3 cellular contexts compared by ENCODE assay signal in genomic region chr6:116858060-116858459, GRCh38.
A peak's percentile ranks its signal among the peaks of the same experiment; 100 is the strongest.
TF ChIP-seq lines count a peak whose summit lies in the region.

No MANE protein-coding gene starts in this region.

TF ChIP-seq in HepG2, 621 proteins besides CTCF, POLR2A, EP300 and RAD21:
- no peak for TF ChIP-seq ZNF660 (CRISPR knock-in tag; IDR thresholded peaks at IDR 0.05; ENCODE audit: borderline replicate concordance, low read depth)
- peak in 1 of 2 experiments; percentile 56; a peak in 1 of 4 replicates for TF ChIP-seq MAFK (conservative IDR thresholded peaks at IDR 0.05 in 1 of 2, IDR thresholded peaks at IDR 0.05 in 1 of 2; ENCODE audit: low read length in 2 of 2)
- TF ChIP-seq DBP (CRISPR knock-in tag; IDR thresholded peaks at IDR 0.05; ENCODE audit: not compliant biosample characterization), result no peak
- no peak for TF ChIP-seq GATA4 (IDR thresholded peaks at IDR 0.05; ENCODE audit: borderline replicate concordance, low read depth)
- peak; percentile 12; the same call in 1 of the 2 replicates for TF ChIP-seq MAFF (IDR thresholded peaks at IDR 0.05; ENCODE audit: low read depth, low read length)
- TF ChIP-seq ZFP41 (CRISPR knock-in tag; IDR thresholded peaks at IDR 0.05; ENCODE audit: borderline replicate concordance), result no peak
- no peak for TF ChIP-seq ZNF800 (CRISPR knock-in tag; IDR thresholded peaks at IDR 0.05)

TF ChIP-seq in IMR-90, 13 proteins besides CTCF, POLR2A, EP300 and RAD21:
- TF ChIP-seq MAFK (IDR thresholded peaks at IDR 0.05; ENCODE audit: low read depth, low read length) (0 out of 2 replicates have a peak, but pooled peaks have one; percentile 3), RCOR1 (IDR thresholded peaks at IDR 0.05; ENCODE audit: insufficient replicate concordance, low read length) (no peak)
TF ChIP-seq in IMR-90: peak in this region for 1.

TF ChIP-seq in K562, 482 proteins besides CTCF, POLR2A, EP300 and RAD21:
- TF ChIP-seq ATF2 (CRISPR knock-in tag; IDR thresholded peaks at IDR 0.05) (no peak), ZNF316 (IDR thresholded peaks at IDR 0.05) (peak; percentile 61), C11orf30 (IDR thresholded peaks at IDR 0.05; ENCODE audit: low read depth) (peak; percentile 28; the same call in 1 of the 2 replicates)
TF ChIP-seq in K562: peak in this region for 2.
